In the genomic region with DNA sequence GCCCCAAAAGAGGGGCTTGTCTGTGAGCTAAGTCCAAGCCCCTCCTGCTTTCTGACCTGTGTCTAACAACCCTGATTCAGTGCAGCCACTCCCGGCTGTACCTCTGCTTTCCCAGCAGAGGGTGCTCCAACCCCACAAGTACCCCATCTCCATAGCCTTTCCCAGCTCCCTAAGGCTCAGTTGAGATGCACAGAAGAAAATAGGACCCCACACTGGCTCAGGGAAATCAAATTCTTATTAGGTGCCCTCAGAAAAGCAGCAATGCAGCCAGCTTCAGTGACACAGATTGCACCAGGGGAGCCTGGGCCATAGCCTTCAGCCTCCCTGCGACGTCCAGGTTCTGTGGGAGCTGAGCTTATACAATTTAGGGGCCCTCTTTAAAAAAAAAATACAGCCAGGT, we compare ENCODE assay signal across 8 cellular contexts. TPM values are rescaled to one million over a fixed set of nuclear protein-coding genes. Genes with fewer than 3 reads are reported as not detected.
A peak's percentile ranks its signal among the peaks of the same experiment; 100 is the strongest.
DNase-seq lines count a peak whose midpoint lies in the region; ATAC-seq and TF ChIP-seq lines count a peak whose summit lies in the region.

No MANE protein-coding gene starts in this region.

- H3K27me3 ChIP-seq in BJ (ENCODE audit: control insufficient read depth, insufficient read depth, low read length) (peaks cover 1% of the 10 kb centered on the region; the same call in 1 of the 2 replicates), HCT116 (ENCODE audit: insufficient read depth, low read length) (no peaks in the 10 kb centered on the region), lower lobe of right lung (ENCODE audit: low read depth) (no peaks in the 10 kb centered on the region)

- RAD21 ChIA-PET in HCT116 (lab: Charles Lee; ENCODE audit: low non-redundant PET in 1 of 2, low total read pairs in 2 of 2, uncharacterized antibody in 2 of 2, unreplicated experiment in 2 of 2): interaction anchor here (0.6 to 3.2 kb wide), 31 partner anchors 28 to 1071 kb away, joined by 3 to 54 read pairs (median 6); partner anchors contain the start of genes GSTZ1 (in 1 of the 2) and POMT2 (in 1 of the 2)

- intact Hi-C loops in HCT116 (cut with micrococcal nuclease) (loop anchor here (1.0 kb wide), 5 partner anchors 41 to 337 kb away; no protein-coding TSS in a partner anchor), lower lobe of right lung (cut with DNase I) (no loop called here)

- H3K4me1 ChIP-seq in HCT116 (ENCODE audit: control insufficient read depth in 1 of 2, insufficient read depth in 2 of 2, low read length in 2 of 2) (peaks cover 0 to 9% of the 10 kb centered on the region in 2 experiments; a peak in 3 of 4 replicates), lower lobe of right lung (no peaks in the 10 kb centered on the region)

- no peak overlapping the region for H2AFZ ChIP-seq in HCT116 (ENCODE audit: low read depth, low read length, poor library complexity, severe bottlenecking)

- no peaks in the 10 kb centered on the region for H4K20me1 ChIP-seq in HCT116 (ENCODE audit: insufficient read depth)

- no peaks in the 10 kb centered on the region for H3K79me2 ChIP-seq in HCT116 (ENCODE audit: insufficient read depth, low read length)

- CTCF ChIA-PET in BJ (lab: Yijun Ruan, JAX): interaction anchor here (0.6 to 12.2 kb wide), 43 partner anchors 8 to 784 kb away, joined by 3 to 396 read pairs (median 5); partner anchors contain the start of genes CIPC and IRF2BPL
- CTCF ChIA-PET in HCT116 (lab: Charles Lee): interaction anchor here (0.6 to 7.6 kb wide), 36 partner anchors 9 to 445 kb away, joined by 3 to 272 read pairs (median 5); partner anchors contain the start of genes CIPC, GSTZ1 and IRF2BPL

- TF ChIP-seq CTCF in BJ (IDR thresholded peaks at IDR 0.05; ENCODE audit: insufficient read depth, low read depth, low read length) (peak; percentile 93), HCT116 (IDR thresholded peaks at IDR 0.05 in 2 of 3, conservative IDR thresholded peaks at IDR 0.05 in 1 of 3; ENCODE audit: borderline replicate concordance in 1 of 3, insufficient read depth in 1 of 3, low read depth in 2 of 3, low read length in 2 of 3) (peak; percentile 96 to 98 (median 97)), lower lobe of right lung (IDR thresholded peaks at IDR 0.05) (peak; percentile 93)

- H3K9me2 ChIP-seq in HCT116 (ENCODE audit: insufficient read depth): no peaks in the 10 kb centered on the region

- POLR2A ChIA-PET in BJ (lab: Charles Lee) (no interaction called here), HCT116 (lab: Charles Lee) (interaction anchor here (0.9 to 2.0 kb wide), 8 partner anchors 28 to 222 kb away, joined by 3 to 27 read pairs (median 6); partner anchors contain the start of gene CIPC)

- peak overlapping the region; percentile 13; the same call in 1 of the 2 replicates for H3K4me2 ChIP-seq in HCT116 (ENCODE audit: low read length)

- TF ChIP-seq POLR2A in HCT116 (IDR thresholded peaks at IDR 0.05; ENCODE audit: borderline replicate concordance, extremely low read depth, insufficient read depth, insufficient read length): no peak

- no peaks in the 10 kb centered on the region; a peak in 1 of 4 replicates for H3K9me3 ChIP-seq in HCT116 (ENCODE audit: control insufficient read depth in 1 of 2, insufficient read depth in 1 of 2, low read depth in 1 of 2, low read length in 2 of 2)
- no peaks in the 10 kb centered on the region for H3K9me3 ChIP-seq in lower lobe of right lung

- peak; percentile 100 for TF ChIP-seq RAD21 in HCT116 (IDR thresholded peaks at IDR 0.05; ENCODE audit: low read depth)

- no TSS peak for BruUV-seq in HCT116 (replicated peaks; lab: Mats Ljungman, UMichigan)

- peak; percentile 95 for ATAC-seq in HCT116
- ATAC-seq in lower lobe of right lung: peak; percentile 88 to 90
- ATAC-seq in HG02798 (IDR thresholded peaks at IDR 0.05; ENCODE audit: poor library complexity, unreplicated experiment): no peak

- H3K4me3 ChIP-seq in BJ (ENCODE audit: low read depth, low read length) (no peak overlapping the region), HCT116 (replicated peaks in 1 of 2; ENCODE audit: low read depth in 1 of 2, low read length in 2 of 2) (no peak overlapping the region), lower lobe of right lung (no peak overlapping the region)

- no peaks in the 10 kb centered on the region for H3K36me3 ChIP-seq in BJ (ENCODE audit: control insufficient read depth, insufficient read depth, low read length)
- no peaks in the 10 kb centered on the region for H3K36me3 ChIP-seq in HCT116 (ENCODE audit: control insufficient read depth in 1 of 2, insufficient read depth in 2 of 2, low read length in 2 of 2)
- no peaks in the 10 kb centered on the region for H3K36me3 ChIP-seq in lower lobe of right lung

- DNase-seq in BJ (ENCODE audit: low read depth) (no peak), HCT116 (ENCODE audit: low read depth, low spot score) (peak; percentile 81), NCI-H524 treated with DMSO at 0.1 percent for 48 hours (lab: John Stamatoyannopoulos, UW) (peak; percentile 66), lower lobe of right lung (no peak)
- peak; percentile 32 to 36 for DNase-seq in activated CD4-positive, alpha-beta T cell treated with anti-CD3 and anti-CD28 coated beads, Interleukin-2, amount 50 U/mL, for 4 hours
- DNase-seq in effector CD4-positive, alpha-beta T cell: peak; percentile 35
- DNase-seq in stimulated activated CD8-positive, alpha-beta memory T cell treated with anti-CD3 and anti-CD28 coated beads, Interleukin-12 subunit alpha, Interleukin-12 subunit beta, amount 100 ng/mL, for 1 hour (ENCODE audit: low read depth): peak; percentile 11

- H3K9ac ChIP-seq in HCT116 (ENCODE audit: low read length): no peak overlapping the region

- H3K27ac ChIP-seq in HCT116 (ENCODE audit: low read depth, low read length) (no peak overlapping the region), lower lobe of right lung (no peak overlapping the region)

TF ChIP-seq in HCT116, 20 proteins besides CTCF, POLR2A, EP300 and RAD21:
- TF ChIP-seq CEBPB (IDR thresholded peaks at IDR 0.05; ENCODE audit: low read depth) (no peak), ATF3 (IDR thresholded peaks at IDR 0.05) (no peak), FOSL1 (IDR thresholded peaks at IDR 0.05; ENCODE audit: low read depth) (no peak), EZH2 (IDR thresholded peaks at IDR 0.05) (no peak), YY1 (IDR thresholded peaks at IDR 0.05; ENCODE audit: extremely low read depth, insufficient replicate concordance, low read depth, low read length) (no peak), SP1 (IDR thresholded peaks at IDR 0.05; ENCODE audit: low read depth) (no peak), ZFX (IDR thresholded peaks at IDR 0.05) (no peak), EGR1 (IDR thresholded peaks at IDR 0.05; ENCODE audit: low read depth) (no peak)
- TF ChIP-seq, protein P1, sequence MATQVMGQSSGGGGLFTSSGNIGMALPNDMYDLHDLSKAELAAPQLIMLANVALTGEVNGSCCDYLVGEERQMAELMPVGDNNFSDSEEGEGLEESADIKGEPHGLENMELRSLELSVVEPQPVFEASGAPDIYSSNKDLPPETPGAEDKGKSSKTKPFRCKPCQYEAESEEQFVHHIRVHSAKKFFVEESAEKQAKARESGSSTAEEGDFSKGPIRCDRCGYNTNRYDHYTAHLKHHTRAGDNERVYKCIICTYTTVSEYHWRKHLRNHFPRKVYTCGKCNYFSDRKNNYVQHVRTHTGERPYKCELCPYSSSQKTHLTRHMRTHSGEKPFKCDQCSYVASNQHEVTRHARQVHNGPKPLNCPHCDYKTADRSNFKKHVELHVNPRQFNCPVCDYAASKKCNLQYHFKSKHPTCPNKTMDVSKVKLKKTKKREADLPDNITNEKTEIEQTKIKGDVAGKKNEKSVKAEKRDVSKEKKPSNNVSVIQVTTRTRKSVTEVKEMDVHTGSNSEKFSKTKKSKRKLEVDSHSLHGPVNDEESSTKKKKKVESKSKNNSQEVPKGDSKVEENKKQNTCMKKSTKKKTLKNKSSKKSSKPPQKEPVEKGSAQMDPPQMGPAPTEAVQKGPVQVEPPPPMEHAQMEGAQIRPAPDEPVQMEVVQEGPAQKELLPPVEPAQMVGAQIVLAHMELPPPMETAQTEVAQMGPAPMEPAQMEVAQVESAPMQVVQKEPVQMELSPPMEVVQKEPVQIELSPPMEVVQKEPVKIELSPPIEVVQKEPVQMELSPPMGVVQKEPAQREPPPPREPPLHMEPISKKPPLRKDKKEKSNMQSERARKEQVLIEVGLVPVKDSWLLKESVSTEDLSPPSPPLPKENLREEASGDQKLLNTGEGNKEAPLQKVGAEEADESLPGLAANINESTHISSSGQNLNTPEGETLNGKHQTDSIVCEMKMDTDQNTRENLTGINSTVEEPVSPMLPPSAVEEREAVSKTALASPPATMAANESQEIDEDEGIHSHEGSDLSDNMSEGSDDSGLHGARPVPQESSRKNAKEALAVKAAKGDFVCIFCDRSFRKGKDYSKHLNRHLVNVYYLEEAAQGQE (IDR thresholded peaks at IDR 0.05; ENCODE audit: low read depth): no peak
- TF ChIP-seq, protein P2, sequence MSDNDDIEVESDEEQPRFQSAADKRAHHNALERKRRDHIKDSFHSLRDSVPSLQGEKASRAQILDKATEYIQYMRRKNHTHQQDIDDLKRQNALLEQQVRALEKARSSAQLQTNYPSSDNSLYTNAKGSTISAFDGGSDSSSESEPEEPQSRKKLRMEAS (IDR thresholded peaks at IDR 0.05): no peak

RNA-seq across cellular contexts. Expression of gene LRRC74A, which starts 49.9 kb away (rescaled TPM):
- not detected in 2 replicates for polyA plus RNA-seq in BJ (2011; rRNA removed)
- polyA minus RNA-seq in BJ (2011; rRNA and poly(A)+ RNA removed): not detected in 2 replicates
- total RNA-seq in HCT116 (2021; ENCODE audit: unreplicated experiment): not detected
- not detected in 2 replicates for polyA plus RNA-seq in HCT116 (2012)
- total RNA-seq in lower lobe of right lung: not detected

Comparison
In these comparisons a context has a peak if more than half of its experiments do, and no peak if none do; other contexts are left out.
1. DNase-seq: peak in HCT116 (single experiment), NCI-H524 treated with DMSO at 0.1 percent for 48 hours (single experiment), activated CD4-positive, alpha-beta T cell treated with anti-CD3 and anti-CD28 coated beads, Interleukin-2, amount 50 U/mL, for 4 hours (2 of 2), effector CD4-positive, alpha-beta T cell (single experiment) and stimulated activated CD8-positive, alpha-beta memory T cell treated with anti-CD3 and anti-CD28 coated beads, Interleukin-12 subunit alpha, Interleukin-12 subunit beta, amount 100 ng/mL, for 1 hour (single experiment); none in BJ (single experiment) and lower lobe of right lung (single experiment).
2. Peak in every context shown above with its lines, with median percentiles within 50 percentile points of each other: CTCF ChIP-seq.